In genomic region chr19:54189668-54190502, GRCh38 we compare ENCODE assay signal across 8 cellular contexts. TPM values are rescaled to one million over a fixed set of nuclear protein-coding genes. Genes with fewer than 3 reads are reported as not detected.
A peak's percentile ranks its signal among the peaks of the same experiment; 100 is the strongest.
DNase-seq lines count a peak whose midpoint lies in the region; ATAC-seq, FAIRE-seq and TF ChIP-seq lines count a peak whose summit lies in the region.

No MANE protein-coding gene starts in this region.

- ATAC-seq in HG02840 (IDR thresholded peaks at IDR 0.05; ENCODE audit: low FRiP score, unreplicated experiment) (peak; percentile 48), pancreas (peak; percentile 59 to 80 (median 69))

- H3K36me3 ChIP-seq in cardiac muscle cell (peaks cover 13% of the 10 kb centered on the region), pancreas (peaks cover 0 to 6% (median 5%) of the 10 kb centered on the region in 3 donors), tibial artery (peaks cover 8 to 32% (median 11%) of the 10 kb centered on the region in 3 donors)

- H3K4me3 ChIP-seq in cardiac muscle cell (peak overlapping the region; percentile 67), pancreas (peak overlapping the region; percentile 56 to 91 (median 87)), tibial artery (peak overlapping the region; percentile 71 to 82)

- H3K27me3 ChIP-seq in cardiac muscle cell (no peaks in the 10 kb centered on the region), pancreas (no peaks in the 10 kb centered on the region), tibial artery (no peaks in the 10 kb centered on the region)

- TF ChIP-seq CTCF in cardiac muscle cell (IDR thresholded peaks at IDR 0.05; ENCODE audit: low read depth, low read length) (no peak), pancreas (IDR thresholded peaks at IDR 0.05) (no peak), tibial artery (IDR thresholded peaks at IDR 0.05) (peak in 1 of 2 experiments; percentile 16)

- peak overlapping the region; percentile 82 for H3K27ac ChIP-seq in adipose tissue (ENCODE audit: low read depth, low read length)
- peak overlapping the region; percentile 98 for H3K27ac ChIP-seq in cardiac muscle cell
- H3K27ac ChIP-seq in pancreas: peak overlapping the region; percentile 98 to 100 (median 99)
- peak overlapping the region; percentile 92 to 97 for H3K27ac ChIP-seq in tibial artery

- WGBS in adipose tissue, 3 donors: 0 to 1% (median 0%) methylated on average over 66 to 71 of the region's 71 CpGs
- 0% methylated on average over 71 of the region's 71 CpGs for WGBS in pancreas, 2 donors

- TF ChIP-seq POLR2A in GM12892 (IDR thresholded peaks at IDR 0.05; ENCODE audit: low read depth, low read length): peak; percentile 82

- intact Hi-C loops in pancreas (cut with DNase I) (no loop called here), tibial artery (cut with DNase I; ENCODE audit: low total_unique reads) (no loop called here)

- H3K4me1 ChIP-seq in cardiac muscle cell (ENCODE audit: low read depth): peaks cover 11% of the 10 kb centered on the region
- H3K4me1 ChIP-seq in pancreas: peaks cover 22 to 35% (median 25%) of the 10 kb centered on the region in 3 donors
- H3K4me1 ChIP-seq in tibial artery: peaks cover 4 to 24% (median 19%) of the 10 kb centered on the region in 4 donors

- FAIRE-seq in GM12892 (lab: Jason Lieb, UNC) (peak; percentile 99), pancreas (lab: Jason Lieb, UNC) (peak; percentile 99)

- H3K9me3 ChIP-seq in cardiac muscle cell (ENCODE audit: low read depth) (no peaks in the 10 kb centered on the region), pancreas (no peaks in the 10 kb centered on the region), tibial artery (no peaks in the 10 kb centered on the region)

- DNase-seq in GM12892 (ENCODE audit: insufficient read length) (peak; percentile 89), NCI-H1436 (lab: John Stamatoyannopoulos, UW) (peak; percentile 100), SW480 (ENCODE audit: low spot score) (peak; percentile 100), cardiac muscle cell (ENCODE audit: low read depth in 1 of 2, low spot score in 1 of 2) (peak; percentile 100), pancreas (peak; percentile 98 to 100 (median 100)), tibial artery (peak; percentile 100)

RNA-seq across cellular contexts. Expression of gene MBOAT7, which starts 0.5 kb away (rescaled TPM):
- polyA plus RNA-seq in GM12892 (2012; ENCODE audit: missing spikeins): 9.9 TPM
- polyA plus RNA-seq in adipose tissue: 10 to 100 TPM; 18.8 to 32.0 (median 27.5) TPM
- total RNA-seq in cardiac muscle cell: 131 and 134 TPM in 2 replicates
- polyA plus RNA-seq in cardiac muscle cell: 118 and 128 TPM in 2 replicates
- total RNA-seq in pancreas: 10 to 100 TPM; 18.8 to 47.2 (median 27.3) TPM
- polyA plus RNA-seq in pancreas: 10 to 100 TPM; 32.6 to 34.7 TPM

RNA-seq across cellular contexts. Expression of gene TSEN34, which starts 1.2 kb away (rescaled TPM):
- 11.7 TPM for polyA plus RNA-seq in GM12892 (2012; ENCODE audit: missing spikeins)
- 10 to 100 TPM; 32.8 to 45.0 (median 39.6) TPM for polyA plus RNA-seq in adipose tissue
- total RNA-seq in cardiac muscle cell: 113 and 130 TPM in 2 replicates
- polyA plus RNA-seq in cardiac muscle cell: 114 and 129 TPM in 2 replicates
- total RNA-seq in pancreas: 10 to 100 TPM; 16.8 to 24.7 (median 19.4) TPM
- polyA plus RNA-seq in pancreas: 10 to 100 TPM; 19.5 to 33.3 TPM

RNA-seq across cellular contexts. Expression of gene RPS9, which starts 10.8 kb away (rescaled TPM):
- 4,059 TPM for polyA plus RNA-seq in GM12892 (2012; ENCODE audit: missing spikeins)
- polyA plus RNA-seq in adipose tissue (1,000 to 10,000 TPM; 3,750 to 5,284 (median 4,831) TPM), cardiac muscle cell (433 and 451 TPM in 2 replicates), pancreas (1,000 to 10,000 TPM; 2,302 to 2,340 TPM)
- total RNA-seq in cardiac muscle cell (1,874 and 2,216 TPM in 2 replicates), pancreas (1,000 to 10,000 TPM in 4 of 6 donors, 100 to 1,000 TPM in 2; 815 to 1,921 (median 1,191) TPM)

RNA-seq across cellular contexts. Expression of gene TMC4, which starts 16.9 kb away (rescaled TPM):
- polyA plus RNA-seq in GM12892 (2012; ENCODE audit: missing spikeins): 0.42 TPM
- polyA plus RNA-seq in adipose tissue (10 to 100 TPM in 1 of 3 donors, 1 to 10 TPM in 2; 3.1 to 44.8 (median 6.4) TPM), cardiac muscle cell (3.4 and 5.6 TPM in 2 replicates), pancreas (10 to 100 TPM; 80.0 to 88.9 TPM)
- total RNA-seq in cardiac muscle cell (0.74 and 1.2 TPM in 2 replicates), pancreas (10 to 100 TPM; 51.8 to 66.5 (median 56.2) TPM)

RNA-seq across cellular contexts. Expression of gene LENG1, which starts 30.4 kb away (rescaled TPM):
- polyA plus RNA-seq in GM12892 (2012; ENCODE audit: missing spikeins): 3.1 TPM
- 1 to 10 TPM; 5.1 to 7.2 (median 6.2) TPM for polyA plus RNA-seq in adipose tissue
- total RNA-seq in cardiac muscle cell: 10.3 and 10.6 TPM in 2 replicates
- polyA plus RNA-seq in cardiac muscle cell: 10.1 and 10.8 TPM in 2 replicates
- total RNA-seq in pancreas: 1 to 10 TPM; 2.1 to 5.1 (median 4.4) TPM
- polyA plus RNA-seq in pancreas: 1 to 10 TPM; 9.6 to 9.7 TPM

Comparison
In these comparisons a context has a peak if more than half of its experiments do, and no peak if none do; other contexts are left out.
1. Peak in every context shown above with its lines: DNase-seq, ATAC-seq, H3K4me3 ChIP-seq and H3K27ac ChIP-seq.